ENCODE assay signal across 1 cellular context in the genomic region with DNA sequence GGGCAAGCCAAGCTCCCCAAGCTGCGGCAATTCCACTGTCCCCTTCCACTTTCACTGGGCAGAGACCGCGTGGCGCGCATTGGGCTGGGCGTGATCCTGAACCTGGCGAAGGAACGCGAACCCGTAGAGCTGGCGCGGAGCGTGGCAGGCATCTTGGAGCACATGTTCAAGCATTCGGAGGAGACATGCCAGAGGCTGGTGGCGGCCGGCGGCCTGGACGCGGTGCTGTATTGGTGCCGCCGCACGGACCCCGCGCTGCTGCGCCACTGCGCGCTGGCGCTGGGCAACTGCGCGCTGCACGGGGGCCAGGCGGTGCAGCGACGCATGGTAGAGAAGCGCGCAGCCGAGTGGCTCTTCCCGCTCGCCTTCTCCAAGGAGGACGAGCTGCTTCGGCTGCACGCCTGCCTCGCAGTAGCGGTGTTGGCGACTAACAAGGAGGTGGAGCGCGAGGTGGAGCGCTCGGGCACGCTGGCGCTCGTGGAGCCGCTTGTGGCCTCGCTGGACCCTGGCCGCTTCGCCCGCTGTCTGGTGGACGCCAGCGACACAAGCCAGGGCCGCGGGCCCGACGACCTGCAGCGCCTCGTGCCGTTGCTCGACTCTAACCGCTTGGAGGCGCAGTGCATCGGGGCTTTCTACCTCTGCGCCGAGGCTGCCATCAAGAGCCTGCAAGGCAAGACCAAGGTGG.
TF ChIP-seq lines count a peak whose summit lies in the region.

No MANE protein-coding gene starts in this region.

TF ChIP-seq in WTC11, 78 proteins besides CTCF, POLR2A, EP300 and RAD21 (continued from another document):
- peak; percentile 70 for TF ChIP-seq ETV6 (CRISPR knock-in tag; IDR thresholded peaks at IDR 0.05)
- TF ChIP-seq, protein P1, sequence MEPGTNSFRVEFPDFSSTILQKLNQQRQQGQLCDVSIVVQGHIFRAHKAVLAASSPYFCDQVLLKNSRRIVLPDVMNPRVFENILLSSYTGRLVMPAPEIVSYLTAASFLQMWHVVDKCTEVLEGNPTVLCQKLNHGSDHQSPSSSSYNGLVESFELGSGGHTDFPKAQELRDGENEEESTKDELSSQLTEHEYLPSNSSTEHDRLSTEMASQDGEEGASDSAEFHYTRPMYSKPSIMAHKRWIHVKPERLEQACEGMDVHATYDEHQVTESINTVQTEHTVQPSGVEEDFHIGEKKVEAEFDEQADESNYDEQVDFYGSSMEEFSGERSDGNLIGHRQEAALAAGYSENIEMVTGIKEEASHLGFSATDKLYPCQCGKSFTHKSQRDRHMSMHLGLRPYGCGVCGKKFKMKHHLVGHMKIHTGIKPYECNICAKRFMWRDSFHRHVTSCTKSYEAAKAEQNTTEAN (CRISPR knock-in tag; IDR thresholded peaks at IDR 0.05) = peak; percentile 30; the same call in 1 of the 2 replicates
- TF ChIP-seq, protein P2, sequence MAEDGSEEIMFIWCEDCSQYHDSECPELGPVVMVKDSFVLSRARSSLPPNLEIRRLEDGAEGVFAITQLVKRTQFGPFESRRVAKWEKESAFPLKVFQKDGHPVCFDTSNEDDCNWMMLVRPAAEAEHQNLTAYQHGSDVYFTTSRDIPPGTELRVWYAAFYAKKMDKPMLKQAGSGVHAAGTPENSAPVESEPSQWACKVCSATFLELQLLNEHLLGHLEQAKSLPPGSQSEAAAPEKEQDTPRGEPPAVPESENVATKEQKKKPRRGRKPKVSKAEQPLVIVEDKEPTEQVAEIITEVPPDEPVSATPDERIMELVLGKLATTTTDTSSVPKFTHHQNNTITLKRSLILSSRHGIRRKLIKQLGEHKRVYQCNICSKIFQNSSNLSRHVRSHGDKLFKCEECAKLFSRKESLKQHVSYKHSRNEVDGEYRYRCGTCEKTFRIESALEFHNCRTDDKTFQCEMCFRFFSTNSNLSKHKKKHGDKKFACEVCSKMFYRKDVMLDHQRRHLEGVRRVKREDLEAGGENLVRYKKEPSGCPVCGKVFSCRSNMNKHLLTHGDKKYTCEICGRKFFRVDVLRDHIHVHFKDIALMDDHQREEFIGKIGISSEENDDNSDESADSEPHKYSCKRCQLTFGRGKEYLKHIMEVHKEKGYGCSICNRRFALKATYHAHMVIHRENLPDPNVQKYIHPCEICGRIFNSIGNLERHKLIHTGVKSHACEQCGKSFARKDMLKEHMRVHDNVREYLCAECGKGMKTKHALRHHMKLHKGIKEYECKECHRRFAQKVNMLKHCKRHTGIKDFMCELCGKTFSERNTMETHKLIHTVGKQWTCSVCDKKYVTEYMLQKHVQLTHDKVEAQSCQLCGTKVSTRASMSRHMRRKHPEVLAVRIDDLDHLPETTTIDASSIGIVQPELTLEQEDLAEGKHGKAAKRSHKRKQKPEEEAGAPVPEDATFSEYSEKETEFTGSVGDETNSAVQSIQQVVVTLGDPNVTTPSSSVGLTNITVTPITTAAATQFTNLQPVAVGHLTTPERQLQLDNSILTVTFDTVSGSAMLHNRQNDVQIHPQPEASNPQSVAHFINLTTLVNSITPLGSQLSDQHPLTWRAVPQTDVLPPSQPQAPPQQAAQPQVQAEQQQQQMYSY (CRISPR knock-in tag; IDR thresholded peaks at IDR 0.05) = no peak
- peak; percentile 54; the same call in 1 of the 2 replicates for TF ChIP-seq CREB1 (CRISPR knock-in tag; IDR thresholded peaks at IDR 0.05)
- TF ChIP-seq ZNF263 (CRISPR knock-in tag; IDR thresholded peaks at IDR 0.05; ENCODE audit: low read depth) = 0 out of 2 replicates have a peak, but pooled peaks have one; percentile 9
- TF ChIP-seq, protein P3, sequence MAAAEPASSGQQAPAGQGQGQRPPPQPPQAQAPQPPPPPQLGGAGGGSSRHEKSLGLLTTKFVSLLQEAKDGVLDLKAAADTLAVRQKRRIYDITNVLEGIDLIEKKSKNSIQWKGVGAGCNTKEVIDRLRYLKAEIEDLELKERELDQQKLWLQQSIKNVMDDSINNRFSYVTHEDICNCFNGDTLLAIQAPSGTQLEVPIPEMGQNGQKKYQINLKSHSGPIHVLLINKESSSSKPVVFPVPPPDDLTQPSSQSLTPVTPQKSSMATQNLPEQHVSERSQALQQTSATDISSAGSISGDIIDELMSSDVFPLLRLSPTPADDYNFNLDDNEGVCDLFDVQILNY (CRISPR knock-in tag; IDR thresholded peaks at IDR 0.05) = peak; percentile 58; the same call in 1 of the 2 replicates
- TF ChIP-seq, protein P4, sequence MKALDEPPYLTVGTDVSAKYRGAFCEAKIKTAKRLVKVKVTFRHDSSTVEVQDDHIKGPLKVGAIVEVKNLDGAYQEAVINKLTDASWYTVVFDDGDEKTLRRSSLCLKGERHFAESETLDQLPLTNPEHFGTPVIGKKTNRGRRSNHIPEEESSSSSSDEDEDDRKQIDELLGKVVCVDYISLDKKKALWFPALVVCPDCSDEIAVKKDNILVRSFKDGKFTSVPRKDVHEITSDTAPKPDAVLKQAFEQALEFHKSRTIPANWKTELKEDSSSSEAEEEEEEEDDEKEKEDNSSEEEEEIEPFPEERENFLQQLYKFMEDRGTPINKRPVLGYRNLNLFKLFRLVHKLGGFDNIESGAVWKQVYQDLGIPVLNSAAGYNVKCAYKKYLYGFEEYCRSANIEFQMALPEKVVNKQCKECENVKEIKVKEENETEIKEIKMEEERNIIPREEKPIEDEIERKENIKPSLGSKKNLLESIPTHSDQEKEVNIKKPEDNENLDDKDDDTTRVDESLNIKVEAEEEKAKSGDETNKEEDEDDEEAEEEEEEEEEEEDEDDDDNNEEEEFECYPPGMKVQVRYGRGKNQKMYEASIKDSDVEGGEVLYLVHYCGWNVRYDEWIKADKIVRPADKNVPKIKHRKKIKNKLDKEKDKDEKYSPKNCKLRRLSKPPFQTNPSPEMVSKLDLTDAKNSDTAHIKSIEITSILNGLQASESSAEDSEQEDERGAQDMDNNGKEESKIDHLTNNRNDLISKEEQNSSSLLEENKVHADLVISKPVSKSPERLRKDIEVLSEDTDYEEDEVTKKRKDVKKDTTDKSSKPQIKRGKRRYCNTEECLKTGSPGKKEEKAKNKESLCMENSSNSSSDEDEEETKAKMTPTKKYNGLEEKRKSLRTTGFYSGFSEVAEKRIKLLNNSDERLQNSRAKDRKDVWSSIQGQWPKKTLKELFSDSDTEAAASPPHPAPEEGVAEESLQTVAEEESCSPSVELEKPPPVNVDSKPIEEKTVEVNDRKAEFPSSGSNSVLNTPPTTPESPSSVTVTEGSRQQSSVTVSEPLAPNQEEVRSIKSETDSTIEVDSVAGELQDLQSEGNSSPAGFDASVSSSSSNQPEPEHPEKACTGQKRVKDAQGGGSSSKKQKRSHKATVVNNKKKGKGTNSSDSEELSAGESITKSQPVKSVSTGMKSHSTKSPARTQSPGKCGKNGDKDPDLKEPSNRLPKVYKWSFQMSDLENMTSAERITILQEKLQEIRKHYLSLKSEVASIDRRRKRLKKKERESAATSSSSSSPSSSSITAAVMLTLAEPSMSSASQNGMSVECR (CRISPR knock-in tag; IDR thresholded peaks at IDR 0.05; ENCODE audit: borderline replicate concordance) = peak; percentile 87; the same call in 1 of the 2 replicates
- peak; percentile 71; the same call in 1 of the 2 replicates for TF ChIP-seq JUN (CRISPR knock-in tag; IDR thresholded peaks at IDR 0.05)
- TF ChIP-seq, protein P5, sequence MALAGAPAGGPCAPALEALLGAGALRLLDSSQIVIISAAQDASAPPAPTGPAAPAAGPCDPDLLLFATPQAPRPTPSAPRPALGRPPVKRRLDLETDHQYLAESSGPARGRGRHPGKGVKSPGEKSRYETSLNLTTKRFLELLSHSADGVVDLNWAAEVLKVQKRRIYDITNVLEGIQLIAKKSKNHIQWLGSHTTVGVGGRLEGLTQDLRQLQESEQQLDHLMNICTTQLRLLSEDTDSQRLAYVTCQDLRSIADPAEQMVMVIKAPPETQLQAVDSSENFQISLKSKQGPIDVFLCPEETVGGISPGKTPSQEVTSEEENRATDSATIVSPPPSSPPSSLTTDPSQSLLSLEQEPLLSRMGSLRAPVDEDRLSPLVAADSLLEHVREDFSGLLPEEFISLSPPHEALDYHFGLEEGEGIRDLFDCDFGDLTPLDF (CRISPR knock-in tag; IDR thresholded peaks at IDR 0.05) = peak; percentile 88; the same call in 1 of the 2 replicates
- peak; percentile 48; the same call in 1 of the 2 replicates for TF ChIP-seq FOXK1 (CRISPR knock-in tag; IDR thresholded peaks at IDR 0.05)
- peak; percentile 81 for TF ChIP-seq SMAD4 (CRISPR knock-in tag; IDR thresholded peaks at IDR 0.05)
- TF ChIP-seq, protein P6, sequence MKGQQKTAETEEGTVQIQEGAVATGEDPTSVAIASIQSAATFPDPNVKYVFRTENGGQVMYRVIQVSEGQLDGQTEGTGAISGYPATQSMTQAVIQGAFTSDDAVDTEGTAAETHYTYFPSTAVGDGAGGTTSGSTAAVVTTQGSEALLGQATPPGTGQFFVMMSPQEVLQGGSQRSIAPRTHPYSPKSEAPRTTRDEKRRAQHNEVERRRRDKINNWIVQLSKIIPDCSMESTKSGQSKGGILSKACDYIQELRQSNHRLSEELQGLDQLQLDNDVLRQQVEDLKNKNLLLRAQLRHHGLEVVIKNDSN (CRISPR knock-in tag; IDR thresholded peaks at IDR 0.05) = no peak; the same call in 1 of the 2 replicates
- TF ChIP-seq, protein P7, sequence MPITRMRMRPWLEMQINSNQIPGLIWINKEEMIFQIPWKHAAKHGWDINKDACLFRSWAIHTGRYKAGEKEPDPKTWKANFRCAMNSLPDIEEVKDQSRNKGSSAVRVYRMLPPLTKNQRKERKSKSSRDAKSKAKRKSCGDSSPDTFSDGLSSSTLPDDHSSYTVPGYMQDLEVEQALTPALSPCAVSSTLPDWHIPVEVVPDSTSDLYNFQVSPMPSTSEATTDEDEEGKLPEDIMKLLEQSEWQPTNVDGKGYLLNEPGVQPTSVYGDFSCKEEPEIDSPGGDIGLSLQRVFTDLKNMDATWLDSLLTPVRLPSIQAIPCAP (CRISPR knock-in tag; IDR thresholded peaks at IDR 0.05) = peak; percentile 71; the same call in 1 of the 2 replicates
- TF ChIP-seq PRRX2 (CRISPR knock-in tag; IDR thresholded peaks at IDR 0.05) = 0 out of 2 replicates have a peak, but pooled peaks have one; percentile 22
- TF ChIP-seq, protein P8, sequence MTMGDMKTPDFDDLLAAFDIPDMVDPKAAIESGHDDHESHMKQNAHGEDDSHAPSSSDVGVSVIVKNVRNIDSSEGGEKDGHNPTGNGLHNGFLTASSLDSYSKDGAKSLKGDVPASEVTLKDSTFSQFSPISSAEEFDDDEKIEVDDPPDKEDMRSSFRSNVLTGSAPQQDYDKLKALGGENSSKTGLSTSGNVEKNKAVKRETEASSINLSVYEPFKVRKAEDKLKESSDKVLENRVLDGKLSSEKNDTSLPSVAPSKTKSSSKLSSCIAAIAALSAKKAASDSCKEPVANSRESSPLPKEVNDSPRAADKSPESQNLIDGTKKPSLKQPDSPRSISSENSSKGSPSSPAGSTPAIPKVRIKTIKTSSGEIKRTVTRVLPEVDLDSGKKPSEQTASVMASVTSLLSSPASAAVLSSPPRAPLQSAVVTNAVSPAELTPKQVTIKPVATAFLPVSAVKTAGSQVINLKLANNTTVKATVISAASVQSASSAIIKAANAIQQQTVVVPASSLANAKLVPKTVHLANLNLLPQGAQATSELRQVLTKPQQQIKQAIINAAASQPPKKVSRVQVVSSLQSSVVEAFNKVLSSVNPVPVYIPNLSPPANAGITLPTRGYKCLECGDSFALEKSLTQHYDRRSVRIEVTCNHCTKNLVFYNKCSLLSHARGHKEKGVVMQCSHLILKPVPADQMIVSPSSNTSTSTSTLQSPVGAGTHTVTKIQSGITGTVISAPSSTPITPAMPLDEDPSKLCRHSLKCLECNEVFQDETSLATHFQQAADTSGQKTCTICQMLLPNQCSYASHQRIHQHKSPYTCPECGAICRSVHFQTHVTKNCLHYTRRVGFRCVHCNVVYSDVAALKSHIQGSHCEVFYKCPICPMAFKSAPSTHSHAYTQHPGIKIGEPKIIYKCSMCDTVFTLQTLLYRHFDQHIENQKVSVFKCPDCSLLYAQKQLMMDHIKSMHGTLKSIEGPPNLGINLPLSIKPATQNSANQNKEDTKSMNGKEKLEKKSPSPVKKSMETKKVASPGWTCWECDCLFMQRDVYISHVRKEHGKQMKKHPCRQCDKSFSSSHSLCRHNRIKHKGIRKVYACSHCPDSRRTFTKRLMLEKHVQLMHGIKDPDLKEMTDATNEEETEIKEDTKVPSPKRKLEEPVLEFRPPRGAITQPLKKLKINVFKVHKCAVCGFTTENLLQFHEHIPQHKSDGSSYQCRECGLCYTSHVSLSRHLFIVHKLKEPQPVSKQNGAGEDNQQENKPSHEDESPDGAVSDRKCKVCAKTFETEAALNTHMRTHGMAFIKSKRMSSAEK (CRISPR knock-in tag; IDR thresholded peaks at IDR 0.05; ENCODE audit: borderline replicate concordance) = no peak
- TF ChIP-seq, protein P9, sequence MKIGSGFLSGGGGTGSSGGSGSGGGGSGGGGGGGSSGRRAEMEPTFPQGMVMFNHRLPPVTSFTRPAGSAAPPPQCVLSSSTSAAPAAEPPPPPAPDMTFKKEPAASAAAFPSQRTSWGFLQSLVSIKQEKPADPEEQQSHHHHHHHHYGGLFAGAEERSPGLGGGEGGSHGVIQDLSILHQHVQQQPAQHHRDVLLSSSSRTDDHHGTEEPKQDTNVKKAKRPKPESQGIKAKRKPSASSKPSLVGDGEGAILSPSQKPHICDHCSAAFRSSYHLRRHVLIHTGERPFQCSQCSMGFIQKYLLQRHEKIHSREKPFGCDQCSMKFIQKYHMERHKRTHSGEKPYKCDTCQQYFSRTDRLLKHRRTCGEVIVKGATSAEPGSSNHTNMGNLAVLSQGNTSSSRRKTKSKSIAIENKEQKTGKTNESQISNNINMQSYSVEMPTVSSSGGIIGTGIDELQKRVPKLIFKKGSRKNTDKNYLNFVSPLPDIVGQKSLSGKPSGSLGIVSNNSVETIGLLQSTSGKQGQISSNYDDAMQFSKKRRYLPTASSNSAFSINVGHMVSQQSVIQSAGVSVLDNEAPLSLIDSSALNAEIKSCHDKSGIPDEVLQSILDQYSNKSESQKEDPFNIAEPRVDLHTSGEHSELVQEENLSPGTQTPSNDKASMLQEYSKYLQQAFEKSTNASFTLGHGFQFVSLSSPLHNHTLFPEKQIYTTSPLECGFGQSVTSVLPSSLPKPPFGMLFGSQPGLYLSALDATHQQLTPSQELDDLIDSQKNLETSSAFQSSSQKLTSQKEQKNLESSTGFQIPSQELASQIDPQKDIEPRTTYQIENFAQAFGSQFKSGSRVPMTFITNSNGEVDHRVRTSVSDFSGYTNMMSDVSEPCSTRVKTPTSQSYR (CRISPR knock-in tag; IDR thresholded peaks at IDR 0.05) = peak; percentile 12; the same call in 1 of the 2 replicates
- peak; percentile 38; the same call in 1 of the 2 replicates for TF ChIP-seq TCF7 (CRISPR knock-in tag; IDR thresholded peaks at IDR 0.05; ENCODE audit: low read depth)
- TF ChIP-seq NFYB (CRISPR knock-in tag; conservative IDR thresholded peaks at IDR 0.05; ENCODE audit: low read depth) = no peak
- TF ChIP-seq TP53 (CRISPR knock-in tag; IDR thresholded peaks at IDR 0.05) = peak; percentile 85
- TF ChIP-seq TEAD1 (CRISPR knock-in tag; IDR thresholded peaks at IDR 0.05) = peak; percentile 91; the same call in 1 of the 2 replicates
- TF ChIP-seq NFE2L1 (CRISPR knock-in tag; IDR thresholded peaks at IDR 0.05) = 0 out of 2 replicates have a peak, but pooled peaks have one; percentile 52
- 0 out of 2 replicates have a peak, but pooled peaks have one; percentile 24 for TF ChIP-seq ESRRA (CRISPR knock-in tag; IDR thresholded peaks at IDR 0.05; ENCODE audit: borderline replicate concordance)
- 0 out of 2 replicates have a peak, but pooled peaks have one; percentile 46 for TF ChIP-seq NR2C2 (CRISPR knock-in tag; IDR thresholded peaks at IDR 0.05)
- TF ChIP-seq FOXP1 (CRISPR knock-in tag; IDR thresholded peaks at IDR 0.05; ENCODE audit: borderline replicate concordance) = peak; percentile 88
- no peak for TF ChIP-seq ZNF416 (CRISPR knock-in tag; IDR thresholded peaks at IDR 0.05)
